ENCODE assay signal across 8 cellular contexts in the genomic region with DNA sequence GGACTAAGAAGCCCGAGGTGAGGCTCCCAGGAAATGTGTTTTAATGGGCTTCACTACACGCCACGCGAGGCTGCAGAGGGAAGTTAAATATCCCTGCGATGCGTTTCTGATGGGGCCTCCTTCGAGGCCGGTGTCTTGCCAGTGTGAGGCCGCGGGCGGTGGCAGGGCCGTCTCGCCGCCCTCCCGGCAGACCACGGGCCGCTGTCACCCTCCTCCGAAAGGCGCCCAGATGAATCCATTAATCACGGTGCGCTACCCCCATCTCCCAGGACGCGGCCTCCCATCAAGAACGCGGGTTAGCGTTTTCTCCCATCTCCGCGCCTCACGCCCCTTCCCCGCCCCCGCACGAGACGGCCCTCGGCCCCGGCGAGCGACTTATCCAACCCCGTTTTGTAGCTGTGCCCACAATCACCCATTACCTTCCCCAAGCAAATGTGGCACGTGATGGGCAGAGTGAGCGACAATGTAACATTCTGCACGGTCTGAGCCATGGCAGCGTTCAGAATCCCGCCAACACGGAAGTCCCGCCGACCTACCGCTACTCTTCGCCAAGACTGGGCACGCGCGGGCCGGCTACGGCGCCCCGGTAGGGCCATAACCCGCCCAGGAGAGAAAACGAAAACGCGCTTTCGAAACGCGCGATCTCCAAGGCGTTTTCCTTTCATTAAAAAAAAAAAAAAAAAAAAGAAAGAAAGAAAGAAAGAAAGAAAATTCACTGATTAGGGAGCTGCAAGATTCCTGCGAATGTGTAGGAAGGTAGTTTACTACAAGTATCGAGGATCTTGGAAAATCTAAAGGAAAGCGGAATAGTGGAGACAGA. TPM values are rescaled to one million over a fixed set of nuclear protein-coding genes. Genes with fewer than 3 reads are reported as not detected.
DNase-seq lines count a peak whose midpoint lies in the region; ATAC-seq and TF ChIP-seq lines count a peak whose summit lies in the region.

Gene OBI1, minus strand, starts transcription at position 526 of the 820 bp plus-strand sequence. Its CDS starts 35 bp downstream, at position 491.

- no peak for TF ChIP-seq CTCF in BJ (IDR thresholded peaks at IDR 0.05; ENCODE audit: insufficient read depth, low read depth, low read length)

- H3K4me3 Mint-ChIP-seq in activated CD4-positive, alpha-beta T cell treated with anti-CD3 and anti-CD28 coated beads, Interleukin-2, amount 10 ng/mL, durations not matched to agents 7 days and 5 days, result peak within 1 kb of the TSS; percentile 100
- H3K4me3 Mint-ChIP-seq in dendritic cell treated with granulocyte-macrophage colony-stimulating factor and Interleukin-4, amounts not matched to agents 40 ng/mL and 50 ng/mL, for 4 days, result peak within 1 kb of the TSS; percentile 100

- no peaks in the 10 kb centered on the region for H3K27me3 Mint-ChIP-seq in activated CD4-positive, alpha-beta T cell treated with anti-CD3 and anti-CD28 coated beads, Interleukin-2, amount 10 ng/mL, durations not matched to agents 7 days and 5 days
- peaks cover 6% of the 10 kb centered on the region for H3K27me3 Mint-ChIP-seq in dendritic cell treated with granulocyte-macrophage colony-stimulating factor and Interleukin-4, amounts not matched to agents 40 ng/mL and 50 ng/mL, for 4 days

- peak within 1 kb of the TSS; percentile 99 for H3K27ac Mint-ChIP-seq in activated CD4-positive, alpha-beta T cell treated with anti-CD3 and anti-CD28 coated beads, Interleukin-2, amount 10 ng/mL, durations not matched to agents 7 days and 5 days
- H3K27ac Mint-ChIP-seq in dendritic cell treated with granulocyte-macrophage colony-stimulating factor and Interleukin-4, amounts not matched to agents 40 ng/mL and 50 ng/mL, for 4 days, result peak within 1 kb of the TSS; percentile 94

- CTCF ChIA-PET in BJ (lab: Yijun Ruan, JAX), result interaction anchor here (1.1 kb wide), 1 partner anchor 521 kb away, joined by 3 read pairs; no protein-coding TSS in a partner anchor
- CTCF ChIA-PET in activated CD4-positive, alpha-beta T cell treated with anti-CD3 and anti-CD28 coated beads, Interleukin-2, amount 10 ng/mL, durations not matched to agents 7 days and 5 days (lab: Charles Lee), result no interaction called here

- H3K27me3 ChIP-seq in BJ (ENCODE audit: control insufficient read depth, insufficient read depth, low read length), result no peaks in the 10 kb centered on the region

- H3K36me3 ChIP-seq in BJ (ENCODE audit: control insufficient read depth, insufficient read depth, low read length), result no peaks in the 10 kb centered on the region

- POLR2A ChIA-PET in BJ (lab: Charles Lee), result no interaction called here
- POLR2A ChIA-PET in activated CD4-positive, alpha-beta T cell treated with anti-CD3 and anti-CD28 coated beads, Interleukin-2, amount 10 ng/mL, durations not matched to agents 7 days and 5 days (lab: Charles Lee), result no interaction called here

- H3K9me3 Mint-ChIP-seq in activated CD4-positive, alpha-beta T cell treated with anti-CD3 and anti-CD28 coated beads, Interleukin-2, amount 10 ng/mL, durations not matched to agents 7 days and 5 days, result no peaks in the 10 kb centered on the region
- H3K9me3 Mint-ChIP-seq in dendritic cell treated with granulocyte-macrophage colony-stimulating factor and Interleukin-4, amounts not matched to agents 40 ng/mL and 50 ng/mL, for 4 days, result no peaks in the 10 kb centered on the region

- H3K4me1 Mint-ChIP-seq in activated CD4-positive, alpha-beta T cell treated with anti-CD3 and anti-CD28 coated beads, Interleukin-2, amount 10 ng/mL, durations not matched to agents 7 days and 5 days, result peaks cover 53% of the 10 kb centered on the region
- H3K4me1 Mint-ChIP-seq in dendritic cell treated with granulocyte-macrophage colony-stimulating factor and Interleukin-4, amounts not matched to agents 40 ng/mL and 50 ng/mL, for 4 days (ENCODE audit: low read depth), result peaks cover 11% of the 10 kb centered on the region

- peak within 1 kb of the TSS; percentile 58 for H3K4me3 ChIP-seq in BJ (ENCODE audit: low read depth, low read length)

- ATAC-seq in HG03457 (IDR thresholded peaks at IDR 0.05; ENCODE audit: unreplicated experiment), result peak; percentile 78
- ATAC-seq in left lobe of liver, result peak; percentile 96

- intact Hi-C loops in dendritic cell treated with granulocyte-macrophage colony-stimulating factor and Interleukin-4, amounts not matched to agents 40 ng/mL and 50 ng/mL, for 4 days (cut with micrococcal nuclease), result loop anchor here (5.0 to 10.0 kb wide), 2 partner anchors 62 to 726 kb away; no protein-coding TSS in a partner anchor

- DNase-seq in BJ (ENCODE audit: low read depth) (peak; percentile 41), GM19240 (ENCODE audit: insufficient read length, low spot score) (peak; percentile 52), NCI-H526 (lab: John Stamatoyannopoulos, UW) (peak; percentile 94 to 98), left lobe of liver (ENCODE audit: low spot score) (peak; percentile 96)
- DNase-seq in activated CD4-positive, alpha-beta T cell treated with anti-CD3 and anti-CD28 coated beads, Interleukin-2, amount 10 ng/mL, durations not matched to agents 7 days and 5 days, result peak; percentile 92
- peak; percentile 90 to 93 for DNase-seq in stimulated activated CD4-positive, alpha-beta T cell treated with anti-CD3 and anti-CD28 coated beads, Interleukin-2, amount 100 ng/mL, for 24 hours

- peaks cover 18% of the 10 kb centered on the region for H3K36me3 Mint-ChIP-seq in activated CD4-positive, alpha-beta T cell treated with anti-CD3 and anti-CD28 coated beads, Interleukin-2, amount 10 ng/mL, durations not matched to agents 7 days and 5 days (ENCODE audit: low read depth)
- peaks cover 23% of the 10 kb centered on the region for H3K36me3 Mint-ChIP-seq in dendritic cell treated with granulocyte-macrophage colony-stimulating factor and Interleukin-4, amounts not matched to agents 40 ng/mL and 50 ng/mL, for 4 days (ENCODE audit: low read depth)

RNA-seq across cellular contexts. Expression of gene OBI1, which starts in this region (rescaled TPM):
- 4.2 and 8.1 TPM in 2 replicates for polyA plus RNA-seq in BJ (2011; rRNA removed)
- 4.5 and 6.9 TPM in 2 replicates for polyA minus RNA-seq in BJ (2011; rRNA and poly(A)+ RNA removed)
- total RNA-seq in activated CD4-positive, alpha-beta T cell treated with anti-CD3 and anti-CD28 coated beads, Interleukin-2, amount 10 ng/mL, durations not matched to agents 7 days and 5 days, result 10 to 100 TPM; 19.9 to 22.2 TPM
- 2.2 TPM for total RNA-seq in left lobe of liver

Comparison
In these comparisons a context has a peak if more than half of its experiments do, and no peak if none do; other contexts are left out.
1. Peak in every context shown above with its lines: DNase-seq, ATAC-seq and H3K4me3 ChIP-seq.
2. DNase-seq: peak in every context shown above with its lines; median percentile 96 in NCI-H526; 96 in left lobe of liver; 92 in activated CD4-positive, alpha-beta T cell treated with anti-CD3 and anti-CD28 coated beads, Interleukin-2, amount 10 ng/mL, durations not matched to agents 7 days and 5 days; 92 in stimulated activated CD4-positive, alpha-beta T cell treated with anti-CD3 and anti-CD28 coated beads, Interleukin-2, amount 100 ng/mL, for 24 hours; 52 in GM19240; 41 in BJ.